6 cellular contexts compared by ENCODE assay signal in genomic region chr12:55816876-55817351, GRCh38.
DNase-seq lines count a peak whose midpoint lies in the region; ATAC-seq and TF ChIP-seq lines count a peak whose summit lies in the region.

No MANE protein-coding gene starts in this region.

- no peaks in the 10 kb centered on the region for H3F3A ChIP-seq in OCI-LY1 (ENCODE audit: insufficient read depth, low read length)

- H3K36me3 ChIP-seq in OCI-LY1 (ENCODE audit: insufficient read depth, low read length) (peaks cover 83% of the 10 kb centered on the region), iPS-15b (ENCODE audit: control insufficient read depth, insufficient read depth, low read length) (peaks cover 6% of the 10 kb centered on the region)

- TF ChIP-seq CTCF in OCI-LY1 (IDR thresholded peaks at IDR 0.05; ENCODE audit: low read length) = no peak

- DNase-seq in ACHN (peak; percentile 34), NCI-H2029 (lab: John Stamatoyannopoulos, UW) (no peak)

- H3K27me3 ChIP-seq in OCI-LY1 (ENCODE audit: insufficient read depth, low read length) = no peaks in the 10 kb centered on the region
- H3K27me3 ChIP-seq in iPS-15b (ENCODE audit: control insufficient read depth, insufficient read depth, low read length) = no peaks in the 10 kb centered on the region

- H3K9ac ChIP-seq in OCI-LY1 (ENCODE audit: low read length) (peak overlapping the region; percentile 99), iPS-15b (ENCODE audit: low read depth, low read length) (peak overlapping the region; percentile 99)

- H3K79me2 ChIP-seq in OCI-LY1 (ENCODE audit: insufficient read depth, low read length) = peaks cover 62% of the 10 kb centered on the region

- no peaks in the 10 kb centered on the region for H4K20me1 ChIP-seq in OCI-LY1 (ENCODE audit: insufficient read depth, low read length)

- peak overlapping the region; percentile 86 for H3K4me2 ChIP-seq in OCI-LY1 (ENCODE audit: low read length)

- H3K4me1 ChIP-seq in OCI-LY1 (ENCODE audit: insufficient read depth, low read length, severe bottlenecking) = peaks cover 30% of the 10 kb centered on the region
- peaks cover 11% of the 10 kb centered on the region for H3K4me1 ChIP-seq in iPS-15b (ENCODE audit: control insufficient read depth, insufficient read depth, low read length)

- peak overlapping the region; percentile 29; the same call in 1 of the 2 replicates for H2AFZ ChIP-seq in OCI-LY1 (ENCODE audit: low read length)

- ATAC-seq in HG03432 (IDR thresholded peaks at IDR 0.05; ENCODE audit: unreplicated experiment) (no peak), GM18502 (IDR thresholded peaks at IDR 0.05; ENCODE audit: poor library complexity, unreplicated experiment) (no peak)

- no peaks in the 10 kb centered on the region for H3K9me2 ChIP-seq in OCI-LY1 (ENCODE audit: low read depth, low read length)

- no peaks in the 10 kb centered on the region for H3K9me3 ChIP-seq in OCI-LY1 (ENCODE audit: low read length)
- H3K9me3 ChIP-seq in iPS-15b (ENCODE audit: control insufficient read depth, insufficient read depth, low read length) = no peaks in the 10 kb centered on the region

- in situ Hi-C loops in ACHN (cut with HindIII; ENCODE audit: low pct_ligation_motif_present, low pct_unique_long_range_greater_than_20kb, low sequenced_read_pairs) = no loop called here

- H3K4me3 ChIP-seq in OCI-LY1 (ENCODE audit: low read depth, low read length, poor library complexity, severe bottlenecking) (peak overlapping the region; percentile 98), iPS-15b (ENCODE audit: low read depth, low read length) (peak overlapping the region; percentile 100)

- peak overlapping the region; percentile 66 for H3K27ac ChIP-seq in OCI-LY1 (ENCODE audit: low read depth, low read length, poor library complexity, severe bottlenecking)
